In the genomic region with DNA sequence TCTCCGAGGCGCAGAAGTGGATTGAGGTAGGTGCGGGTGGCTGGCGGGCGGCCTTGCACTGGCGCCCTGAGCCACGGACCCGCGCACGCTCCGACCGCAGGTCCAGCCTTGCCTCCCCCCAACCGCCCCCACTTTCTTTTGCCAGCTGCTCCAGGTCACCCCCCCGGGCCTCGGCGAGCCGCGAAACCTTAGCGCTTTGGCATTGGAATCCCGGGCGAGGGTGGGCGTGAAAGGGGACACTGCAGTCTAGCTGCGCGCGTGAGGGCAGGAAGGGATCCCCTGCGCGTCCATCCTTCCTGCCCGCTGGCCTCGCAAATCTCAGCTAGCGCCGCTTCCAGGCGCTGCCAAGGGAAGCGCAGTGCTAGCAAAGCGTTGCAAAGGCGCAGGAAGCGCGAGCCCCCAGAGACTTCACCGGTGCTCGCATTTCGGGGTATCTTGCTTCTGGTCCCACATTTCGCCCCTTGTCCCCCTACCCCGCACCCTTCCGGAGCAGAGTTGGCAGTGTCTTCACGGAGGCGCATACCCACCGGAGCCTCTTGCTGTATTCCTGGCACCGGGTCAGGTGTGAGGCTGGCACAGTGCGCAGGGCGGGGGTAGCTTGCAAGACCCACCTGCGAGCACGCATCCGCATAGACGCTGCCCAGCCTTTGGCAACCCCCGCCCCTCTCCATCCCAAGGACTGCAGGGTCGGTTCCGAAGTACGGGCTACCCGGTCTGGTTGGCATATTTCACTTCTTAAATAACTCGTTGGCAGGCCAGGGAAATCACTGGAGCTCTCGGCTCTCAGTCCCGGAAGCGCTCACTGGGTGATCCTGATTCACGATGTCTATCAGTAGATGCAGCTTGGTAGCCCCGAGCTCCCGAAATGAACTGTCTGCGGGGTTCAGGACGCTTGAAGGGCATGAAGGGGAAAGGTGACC, we compare ENCODE assay signal across 8 cellular contexts.
A peak's percentile ranks its signal among the peaks of the same experiment; 100 is the strongest.
DNase-seq lines count a peak whose midpoint lies in the region; ATAC-seq and TF ChIP-seq lines count a peak whose summit lies in the region.

No MANE protein-coding gene starts in this region.

- peaks cover 55% of the 10 kb centered on the region for H3F3A ChIP-seq in neural progenitor cell (ENCODE audit: low read depth)

- no peak overlapping the region for H3K27ac ChIP-seq in SJSA1
- H3K27ac ChIP-seq in neural progenitor cell, result no peak overlapping the region

- peak; percentile 10 for TF ChIP-seq CTCF in neural progenitor cell (IDR thresholded peaks at IDR 0.05)

- H3K4me3 ChIP-seq in SJSA1, result peak overlapping the region; percentile 69
- peak overlapping the region; percentile 98 for H3K4me3 ChIP-seq in neural progenitor cell

- peak overlapping the region; percentile 88 for H3K4me3 Mint-ChIP-seq in neural progenitor cell

- H3K27me3 Mint-ChIP-seq in neural progenitor cell (ENCODE audit: insufficient read depth, low read depth), result peaks cover 18% of the 10 kb centered on the region

- peak overlapping the region; percentile 99 for H3K4me2 ChIP-seq in neural progenitor cell

- H3K36me3 Mint-ChIP-seq in neural progenitor cell, result no peaks in the 10 kb centered on the region

- no peaks in the 10 kb centered on the region for H3K36me3 ChIP-seq in SJSA1
- H3K36me3 ChIP-seq in neural progenitor cell, result no peaks in the 10 kb centered on the region

- H3K4me1 ChIP-seq in SJSA1 (replicated peaks) (peaks cover 43% of the 10 kb centered on the region), neural progenitor cell (peaks cover 37% of the 10 kb centered on the region)

- peaks cover 30% of the 10 kb centered on the region for H3K4me1 Mint-ChIP-seq in neural progenitor cell

- H3K79me2 ChIP-seq in neural progenitor cell (ENCODE audit: low read depth), result peaks cover 4% of the 10 kb centered on the region

- H3K27ac Mint-ChIP-seq in neural progenitor cell, result no peak overlapping the region

- peak overlapping the region; percentile 100 for H2AFZ ChIP-seq in neural progenitor cell (replicated peaks)

- no peak overlapping the region for H3K9ac ChIP-seq in neural progenitor cell

- ATAC-seq in GM21390 (IDR thresholded peaks at IDR 0.05; ENCODE audit: unreplicated experiment), result no peak

- H3K9me3 Mint-ChIP-seq in neural progenitor cell, result no peaks in the 10 kb centered on the region

- DNase-seq in NCI-H446 (lab: John Stamatoyannopoulos, UW) (peak; percentile 47), NCI-H446 treated with DMSO at 0.1 percent for 48 hours (lab: John Stamatoyannopoulos, UW) (no peak), SJSA1 (ENCODE audit: low read depth in 1 of 2, low spot score in 2 of 2) (peak in 1 of 2 experiments; percentile 53), germinal center (ENCODE audit: low spot score) (peak; percentile 6), neural progenitor cell (ENCODE audit: low spot score) (peak; percentile 76), NAMALWA (ENCODE audit: low spot score) (no peak)
- DNase-seq in stimulated activated naive CD4-positive, alpha-beta T cell (lab: John Stamatoyannopoulos, UW), result no peak

- H3K27me3 ChIP-seq in SJSA1 (replicated peaks) (no peaks in the 10 kb centered on the region), neural progenitor cell (peaks cover 64% of the 10 kb centered on the region)

- peaks cover 11% of the 10 kb centered on the region for H4K20me1 ChIP-seq in neural progenitor cell (ENCODE audit: low read depth)

- H3K9me3 ChIP-seq in SJSA1 (replicated peaks), result no peaks in the 10 kb centered on the region
- H3K9me3 ChIP-seq in neural progenitor cell (ENCODE audit: low read depth), result no peaks in the 10 kb centered on the region

Comparison
In these comparisons a context has a peak if more than half of its experiments do, and no peak if none do; other contexts are left out.
1. DNase-seq: peak in NCI-H446 (2 of 2), germinal center (single experiment) and neural progenitor cell (single experiment); none in NCI-H446 treated with DMSO at 0.1 percent for 48 hours (single experiment), stimulated activated naive CD4-positive, alpha-beta T cell (0 of 6) and NAMALWA (single experiment).